1 cellular context compared by ENCODE assay signal in the genomic region with DNA sequence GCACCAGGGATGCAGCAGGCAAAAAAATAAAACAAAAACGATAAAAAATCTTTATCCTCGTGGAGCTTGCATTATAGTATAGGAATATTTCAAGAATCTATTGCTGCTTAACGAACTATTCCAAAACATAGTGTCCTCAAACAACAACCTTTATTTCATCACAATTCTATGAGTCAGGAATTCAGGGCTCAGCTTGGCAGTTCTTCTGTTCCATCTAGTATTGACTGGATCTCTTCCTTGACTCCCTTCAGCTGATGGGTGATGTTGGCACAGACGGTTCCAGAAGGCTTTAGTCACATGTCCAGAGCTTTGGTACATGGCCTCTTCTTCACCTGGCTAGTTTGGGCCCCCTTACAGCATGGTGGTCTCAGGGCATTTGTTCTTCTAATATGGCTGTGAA.
TF ChIP-seq lines count a peak whose summit lies in the region.

No MANE protein-coding gene starts in this region.

TF ChIP-seq in HepG2, 621 proteins besides CTCF, POLR2A, EP300 and RAD21 (continued from another document):
- TF ChIP-seq, protein P1, sequence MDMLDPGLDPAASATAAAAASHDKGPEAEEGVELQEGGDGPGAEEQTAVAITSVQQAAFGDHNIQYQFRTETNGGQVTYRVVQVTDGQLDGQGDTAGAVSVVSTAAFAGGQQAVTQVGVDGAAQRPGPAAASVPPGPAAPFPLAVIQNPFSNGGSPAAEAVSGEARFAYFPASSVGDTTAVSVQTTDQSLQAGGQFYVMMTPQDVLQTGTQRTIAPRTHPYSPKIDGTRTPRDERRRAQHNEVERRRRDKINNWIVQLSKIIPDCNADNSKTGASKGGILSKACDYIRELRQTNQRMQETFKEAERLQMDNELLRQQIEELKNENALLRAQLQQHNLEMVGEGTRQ (IDR thresholded peaks at IDR 0.05; ENCODE audit: low read depth, low read length): no peak
- TF ChIP-seq, protein P1 (CRISPR knock-in tag; IDR thresholded peaks at IDR 0.05; ENCODE audit: borderline replicate concordance): no peak
- peak; percentile 96 for TF ChIP-seq ZNF331 (CRISPR knock-in tag; IDR thresholded peaks at IDR 0.05)
